In the genomic region with DNA sequence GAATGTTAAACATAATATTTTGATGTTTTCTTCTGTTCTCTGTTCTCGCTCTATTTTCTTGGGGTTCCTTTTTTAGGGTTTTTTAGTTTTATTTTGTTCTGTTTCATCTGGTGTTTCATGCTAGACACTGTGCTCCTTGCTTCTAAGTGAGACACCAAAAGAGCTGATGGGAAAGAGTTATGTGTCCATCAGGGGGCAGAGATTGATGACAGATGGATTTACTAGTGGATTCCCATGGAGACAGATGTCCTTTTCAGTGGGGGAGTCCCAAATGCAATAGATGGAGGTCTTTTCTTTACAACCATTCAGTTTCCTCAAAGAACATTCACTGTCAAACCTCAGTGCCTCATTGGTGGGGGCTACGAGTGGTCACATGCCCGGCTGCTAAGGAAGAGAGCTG, we compare ENCODE assay signal across 34 cellular contexts.
"Had no signal": no experiment of that assay in that cellular context is flagged by ENCODE, and none has a peak within 500 bp of the region (broad histone marks: within the 10 kb centered on the region; RNA-seq: fewer than 3 reads in every experiment).

No MANE protein-coding gene starts in this region.

- ATAC-seq: activated naive CD4-positive, alpha-beta T cell treated with anti-CD3 and anti-CD28 coated beads, Interleukin-2, amount 50 U/mL, for 72 hours; activated naive CD8-positive, alpha-beta T cell treated with anti-CD3 and anti-CD28 coated beads, Interleukin-2, amount 50 U/mL, for 24 hours; activated T-cell treated with anti-CD3 and anti-CD28 coated beads, Interleukin-2, amount 50 U/mL, for 4 hours; activated T-cell treated with anti-CD3 and anti-CD28 coated beads, Interleukin-2, amount 50 U/mL, for 72 hours; activated T-helper 17 cell treated with anti-CD3 and anti-CD28 coated beads, Interleukin-2, amount 50 U/mL, for 72 hours; body of pancreas had no signal

- H3K9me3 ChIP-seq: adrenal gland, ascending aorta, body of pancreas, breast epithelium had no signal

- H3K27ac ChIP-seq: adrenal gland, ascending aorta, body of pancreas, brain microvascular endothelial cell, breast epithelium, cardiac muscle cell had no signal

- H3K36me3 ChIP-seq: adrenal gland, ascending aorta, brain microvascular endothelial cell, breast epithelium, cardiac muscle cell had no signal

- FAIRE-seq: astrocyte, bronchial epithelial cell had no signal

- H3K4me3 ChIP-seq: adrenal gland, ascending aorta, body of pancreas, breast epithelium, cardiac muscle cell had no signal

- H3K4me1 ChIP-seq: body of pancreas, breast epithelium had no signal

- DNase-seq: activated effector memory CD4-positive, alpha-beta T cell treated with anti-CD3 and anti-CD28 coated beads, Interleukin-2, amount 50 U/mL, for 16 hours; activated effector memory CD4-positive, alpha-beta T cell treated with Interleukin-2 at 50 U/mL for 16 hours; activated gamma-delta T cell; activated gamma-delta T cell treated with Interleukin-2 at 50 U/mL for 16 hours; activated naive CD4-positive, alpha-beta T cell; activated naive CD4-positive, alpha-beta T cell treated with anti-CD3 and anti-CD28 coated beads for 36 hours; activated naive CD4-positive, alpha-beta T cell treated with anti-CD3 and anti-CD28 coated beads, Interleukin-2, amount 10 ng/mL, durations not matched to agents 7 days and 5 days; activated naive CD4-positive, alpha-beta T cell treated with anti-CD3 and anti-CD28 coated beads, Interleukin-2, amount 50 U/mL, for 16 hours; activated naive CD4-positive, alpha-beta T cell treated with Interleukin-2 at 50 U/mL for 16 hours; activated naive CD8-positive, alpha-beta T cell treated with anti-CD3 and anti-CD28 coated beads for 36 hours; activated naive CD8-positive, alpha-beta T cell treated with anti-CD3 and anti-CD28 coated beads, Interleukin-2, amount 10 ng/mL, durations not matched to agents 7 days and 5 days; activated naive CD8-positive, alpha-beta T cell treated with anti-CD3 and anti-CD28 coated beads, Interleukin-2, amount 50 U/mL, for 24 hours; activated T-cell treated with anti-CD3 and anti-CD28 coated beads, Interleukin-2, amount 50 U/mL, for 1 hour; activated T-cell treated with anti-CD3 and anti-CD28 coated beads, Interleukin-2, amount 50 U/mL, for 24 hours; activated T-cell treated with anti-CD3 and anti-CD28 coated beads, Interleukin-2, amount 50 U/mL, for 4 hours; activated T-cell treated with anti-CD3 and anti-CD28 coated beads, Interleukin-2, amount 50 U/mL, for 48 hours; activated T-cell treated with anti-CD3 and anti-CD28 coated beads, Interleukin-2, amount 50 U/mL, for 72 hours; adrenal gland; amniotic stem cell; amygdala; anterior cingulate cortex; aorta; body of pancreas; brain microvascular endothelial cell; caudate nucleus; central memory CD4-positive, alpha-beta T cell; cerebellar nuclear complex had no signal

- H3K27me3 ChIP-seq: adrenal gland, ascending aorta, body of pancreas, brain microvascular endothelial cell, breast epithelium, cardiac muscle cell had no signal
